8 cellular contexts compared by ENCODE assay signal in the genomic region with DNA sequence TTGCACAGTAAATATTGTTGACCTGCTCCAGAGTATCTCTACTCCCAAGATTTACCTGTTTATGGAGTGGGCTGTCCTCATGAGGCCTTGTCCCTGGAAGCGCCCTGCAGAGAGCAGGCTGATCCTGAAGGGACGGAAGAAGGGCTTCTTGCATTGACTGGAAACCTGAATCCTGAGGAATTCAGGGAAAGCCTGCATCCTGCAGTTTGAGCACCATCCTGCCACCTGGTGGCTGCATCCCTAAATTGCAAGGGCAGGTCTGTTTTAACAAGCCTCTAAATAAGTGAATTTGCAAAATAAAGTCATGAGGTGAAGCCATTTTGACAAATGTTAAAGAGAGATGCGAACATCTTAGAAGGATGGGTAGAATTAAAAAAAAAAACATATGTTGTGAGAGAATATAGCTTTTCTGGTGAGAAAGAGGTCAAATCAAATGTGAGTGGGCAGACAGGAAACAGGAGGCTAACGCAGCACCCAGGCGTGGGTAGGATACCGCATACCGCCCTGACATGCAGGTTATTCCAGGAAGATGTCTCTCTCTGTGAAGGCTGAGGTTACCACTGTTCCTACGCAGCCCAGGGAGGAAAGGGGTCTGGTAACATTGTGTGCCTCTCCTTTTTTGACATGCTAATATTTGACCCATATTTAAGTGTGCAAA.
DNase-seq lines count a peak whose midpoint lies in the region; ATAC-seq, FAIRE-seq and TF ChIP-seq lines count a peak whose summit lies in the region.

No MANE protein-coding gene starts in this region.

- H3K4me1 ChIP-seq in smooth muscle cell (ENCODE audit: low read depth): no peaks in the 10 kb centered on the region

- H4K20me1 ChIP-seq in smooth muscle cell (ENCODE audit: low read depth): no peaks in the 10 kb centered on the region

- no peaks in the 10 kb centered on the region for H3K27me3 ChIP-seq in smooth muscle cell (ENCODE audit: low read depth)
- no peaks in the 10 kb centered on the region for H3K27me3 ChIP-seq in MG63

- no peaks in the 10 kb centered on the region for H3F3A ChIP-seq in smooth muscle cell (ENCODE audit: low read depth)

- no peak for DNase-seq in GM12864 (ENCODE audit: low read depth)
- DNase-seq in NCI-H460 (ENCODE audit: extremely low read depth, low read depth): peak; percentile 32
- peak; percentile 36 for DNase-seq in activated T-cell treated with anti-CD3 and anti-CD28 coated beads for 24 hours (ENCODE audit: low read depth)
- peak; percentile 36 to 75 for DNase-seq in foreskin fibroblast
- no peak for DNase-seq in smooth muscle cell (lab: John Stamatoyannopoulos, UW; ENCODE audit: unreplicated experiment)
- DNase-seq in frontal cortex (ENCODE audit: low spot score in 2 of 2): no peak
- DNase-seq in MG63: no peak

- H2AFZ ChIP-seq in smooth muscle cell (ENCODE audit: low read depth): no peak overlapping the region

- ATAC-seq in GM18909 (IDR thresholded peaks at IDR 0.05; ENCODE audit: poor library complexity, unreplicated experiment): no peak

- H3K4me3 ChIP-seq in GM12864 (ENCODE audit: low read depth, low read length): no peak overlapping the region
- H3K4me3 ChIP-seq in foreskin fibroblast (ENCODE audit: low read depth in 1 of 2, low read length in 2 of 2): no peak overlapping the region
- H3K4me3 ChIP-seq in smooth muscle cell: no peak overlapping the region
- no peak overlapping the region for H3K4me3 ChIP-seq in MG63

- H3K27ac ChIP-seq in smooth muscle cell (ENCODE audit: low read depth): no peak overlapping the region

- no peak overlapping the region for H3K9ac ChIP-seq in smooth muscle cell (ENCODE audit: low read depth)

- H3K79me2 ChIP-seq in smooth muscle cell (ENCODE audit: low read depth): no peaks in the 10 kb centered on the region

- no peak overlapping the region for H3K4me2 ChIP-seq in smooth muscle cell

- H3K9me3 ChIP-seq in smooth muscle cell (replicated peaks; ENCODE audit: low read depth) (no peaks in the 10 kb centered on the region), MG63 (no peaks in the 10 kb centered on the region; the same call in 1 of the 2 replicates)

- 78% methylated on average over 8 of the region's 8 CpGs for WGBS in smooth muscle cell (ENCODE audit: low lambda C conversion rate)

- TF ChIP-seq CTCF in GM12864 (IDR thresholded peaks at IDR 0.05; ENCODE audit: low read depth, low read length, missing control alignments) (peak; percentile 83), foreskin fibroblast (IDR thresholded peaks at IDR 0.05; ENCODE audit: low read depth, low read length) (peak; percentile 47), smooth muscle cell (IDR thresholded peaks at IDR 0.05; ENCODE audit: borderline replicate concordance, insufficient read depth, poor library complexity, severe bottlenecking) (peak; percentile 63)

- no peaks in the 10 kb centered on the region for H3K36me3 ChIP-seq in smooth muscle cell (ENCODE audit: low read depth)
- no peaks in the 10 kb centered on the region for H3K36me3 ChIP-seq in MG63

- no peak for FAIRE-seq in frontal cortex (lab: Jason Lieb, UNC)

Comparison
In these comparisons a context has a peak if more than half of its experiments do, and no peak if none do; other contexts are left out.
1. DNase-seq: peak in NCI-H460 (single experiment), activated T-cell treated with anti-CD3 and anti-CD28 coated beads for 24 hours (single experiment) and foreskin fibroblast (2 of 2); none in GM12864 (single experiment), smooth muscle cell (single experiment), frontal cortex (0 of 2) and MG63 (single experiment).
2. Peak in every context shown above with its lines, with median percentiles within 50 percentile points of each other: CTCF ChIP-seq.